ENCODE assay signal across 16 cellular contexts in the genomic region with DNA sequence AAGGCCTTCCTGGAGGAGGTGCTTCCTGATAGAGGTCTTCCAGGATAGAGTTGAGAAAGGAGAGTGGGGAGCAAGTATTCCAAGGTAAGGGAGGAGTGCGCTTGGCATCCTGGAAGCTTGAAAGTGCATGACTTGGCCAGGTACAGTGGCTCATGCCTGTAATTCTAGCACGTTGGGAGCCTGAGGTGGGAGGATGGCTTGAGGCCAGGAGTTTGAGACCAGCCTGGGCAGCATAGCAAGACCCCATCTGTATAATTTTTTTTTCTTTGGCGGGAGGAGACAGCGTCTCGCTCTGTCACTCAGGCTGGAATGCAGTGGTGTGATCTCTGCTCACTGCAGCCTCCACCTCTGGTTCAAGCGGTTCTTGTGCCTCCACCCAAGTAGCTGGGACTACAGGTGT. TPM values are rescaled to one million over a fixed set of nuclear protein-coding genes. Genes with fewer than 3 reads are reported as not detected.
A peak's percentile ranks its signal among the peaks of the same experiment; 100 is the strongest.
DNase-seq lines count a peak whose midpoint lies in the region; ATAC-seq, FAIRE-seq and TF ChIP-seq lines count a peak whose summit lies in the region.
"Had no signal": no experiment of that assay in that cellular context is flagged by ENCODE, and none has a peak within 500 bp of the region (broad histone marks: within the 10 kb centered on the region; RNA-seq: fewer than 3 reads in every experiment).

No MANE protein-coding gene starts in this region.

- DNase-seq in HepG2 (ENCODE audit: low spot score) (no peak), right lobe of liver (no peak), K562 (ENCODE audit: extremely low read depth in 1 of 4, low spot score in 3 of 4) (no peak), mesenteric fat pad (ENCODE audit: low spot score) (peak; percentile 51), foreskin keratinocyte (no peak), CD1c-positive myeloid dendritic cell (ENCODE audit: extremely low spot score) (no peak), left lobe of liver (ENCODE audit: low spot score) (no peak), type B pancreatic cell (ENCODE audit: extremely low spot score, unreplicated experiment) (no peak)
- DNase-seq: 8988T; Calu3; CD8-positive, alpha-beta T cell; DMS79 treated with DMSO at 0.1 percent for 48 hours; GF-D8 had no signal

- H3K9ac ChIP-seq in HepG2 (ENCODE audit: insufficient read depth, low read depth, low read length), result no peak overlapping the region
- no peak overlapping the region for H3K9ac ChIP-seq in K562 (ENCODE audit: insufficient read depth in 1 of 2, low read depth in 2 of 2, low read length in 2 of 2)
- H3K9ac ChIP-seq: BLaER1 had no signal

- no peak for FAIRE-seq in HepG2 (lab: Jason Lieb, UNC)
- no peak for FAIRE-seq in K562 (lab: Jason Lieb, UNC)

- no peaks in the 10 kb centered on the region for H3K79me2 ChIP-seq in HepG2 (ENCODE audit: insufficient read depth, low read length)
- H3K79me2 ChIP-seq in K562 (ENCODE audit: control insufficient read depth, insufficient read depth, low read length), result no peaks in the 10 kb centered on the region

- 85% methylated on average over 5 of the region's 6 CpGs for WGBS in HepG2 (ENCODE audit: low lambda C conversion rate)
- WGBS in right lobe of liver (ENCODE audit: insufficient coverage, low coverage, low lambda C conversion rate, missing lambda C conversion rate), result 100% methylated on average over 1 of the region's 6 CpGs
- 60% methylated on average over 6 of the region's 6 CpGs for WGBS in K562 (ENCODE audit: insufficient coverage, low coverage, missing lambda C conversion rate)

- POLR2A ChIA-PET in HepG2 (lab: Yijun Ruan, JAX), result no interaction called here
- POLR2A ChIA-PET in K562 (lab: Yijun Ruan, JAX), result interaction anchor here (0.5 kb wide), 1 partner anchor 44 kb away, joined by 4 read pairs; no protein-coding TSS in a partner anchor

- H4K20me1 ChIP-seq in HepG2 (ENCODE audit: insufficient read depth, low read length), result no peaks in the 10 kb centered on the region
- H4K20me1 ChIP-seq in K562 (replicated peaks; ENCODE audit: control insufficient read depth, insufficient read depth, low read length), result no peaks in the 10 kb centered on the region
- H4K20me1 ChIP-seq: BLaER1 had no signal

- H3K27me3 Mint-ChIP-seq in type B pancreatic cell, result no peaks in the 10 kb centered on the region

- no peak for TF ChIP-seq CTCF in HepG2 (CRISPR knock-in tag; IDR thresholded peaks at IDR 0.05)
- TF ChIP-seq CTCF in right lobe of liver (IDR thresholded peaks at IDR 0.05), result no peak
- TF ChIP-seq CTCF in K562 (IDR thresholded peaks at IDR 0.05 in 2 of 3, conservative IDR thresholded peaks at IDR 0.05 in 1 of 3; ENCODE audit: insufficient read depth in 2 of 3, low read depth in 1 of 3, low read length in 3 of 3), result no peak
- no peak for TF ChIP-seq CTCF in foreskin keratinocyte (conservative IDR thresholded peaks at IDR 0.05)
- TF ChIP-seq CTCF in type B pancreatic cell (conservative IDR thresholded peaks at IDR 0.05), result no peak

- H3K4me1 Mint-ChIP-seq in type B pancreatic cell (ENCODE audit: unreplicated experiment), result peaks cover 15% of the 10 kb centered on the region
- H3K4me1 Mint-ChIP-seq: CD14-positive monocyte had no signal

- H2AFZ ChIP-seq in HepG2 (ENCODE audit: low read length), result no peak overlapping the region
- H2AFZ ChIP-seq in K562 (ENCODE audit: low read depth, low read length), result no peak overlapping the region

- no peak for ATAC-seq in HepG2
- ATAC-seq in right lobe of liver, result no peak
- no peak for ATAC-seq in K562
- ATAC-seq in foreskin keratinocyte, result no peak
- ATAC-seq in left lobe of liver, result no peak
- ATAC-seq: CD8-positive, alpha-beta T cell had no signal

- H3K36me3 ChIP-seq in HepG2 (replicated peaks in 1 of 2; ENCODE audit: control insufficient read depth in 1 of 2, insufficient read depth in 2 of 2, low read length in 2 of 2) (no peaks in the 10 kb centered on the region), right lobe of liver (no peaks in the 10 kb centered on the region), K562 (ENCODE audit: control insufficient read depth, insufficient read depth, low read length) (no peaks in the 10 kb centered on the region)
- H3K36me3 ChIP-seq: BLaER1, HAP-1 had no signal

- in situ Hi-C loops in HepG2 (cut with HindIII; ENCODE audit: extremely low pct_ligation_motif_present, low pct_unique_long_range_greater_than_20kb), result no loop called here
- in situ Hi-C loops in K562 (cut with MboI), result no loop called here

- no peaks in the 10 kb centered on the region for H3K9me3 ChIP-seq in HepG2 (ENCODE audit: low read length)
- H3K9me3 ChIP-seq in right lobe of liver, result no peaks in the 10 kb centered on the region
- H3K9me3 ChIP-seq in K562 (replicated peaks; ENCODE audit: control insufficient read depth, insufficient read depth, low read depth, low read length), result no peaks in the 10 kb centered on the region
- H3K9me3 ChIP-seq: HAP-1 had no signal

- no peaks in the 10 kb centered on the region for H3K9me1 ChIP-seq in K562 (ENCODE audit: control insufficient read depth, insufficient read depth, low read length)

- TF ChIP-seq RAD21 in HepG2 (CRISPR knock-in tag; IDR thresholded peaks at IDR 0.05) (no peak), K562 (CRISPR knock-in tag; conservative IDR thresholded peaks at IDR 0.05 in 1 of 2, IDR thresholded peaks at IDR 0.05 in 1 of 2) (no peak)

- CTCF ChIA-PET in HepG2 (lab: Yijun Ruan, JAX; ENCODE audit: low intra/inter-chr PET ratio, low total read pairs), result no interaction called here
- CTCF ChIA-PET in K562 (lab: Yijun Ruan, JAX; ENCODE audit: low intra/inter-chr PET ratio), result no interaction called here

- peaks cover 5% of the 10 kb centered on the region for H3K9me3 Mint-ChIP-seq in type B pancreatic cell
- H3K9me3 Mint-ChIP-seq: CD8-positive, alpha-beta T cell had no signal

- H3K4me3 Mint-ChIP-seq in type B pancreatic cell, result no peak overlapping the region
- H3K4me3 Mint-ChIP-seq: CD14-positive monocyte; CD8-positive, alpha-beta T cell had no signal

- H3K27ac ChIP-seq in HepG2 (ENCODE audit: extremely low read length, insufficient read depth, low read length) (no peak overlapping the region), right lobe of liver (no peak overlapping the region), K562 (ENCODE audit: extremely low read depth, low read depth, low read length) (no peak overlapping the region), foreskin keratinocyte (no peak overlapping the region)
- H3K27ac ChIP-seq: BLaER1 had no signal

- no peaks in the 10 kb centered on the region for H3K36me3 Mint-ChIP-seq in type B pancreatic cell
- H3K36me3 Mint-ChIP-seq: CD14-positive monocyte; CD8-positive, alpha-beta T cell had no signal

- intact Hi-C loops in HepG2 (cut with micrococcal nuclease; ENCODE audit: unreplicated experiment) (no loop called here), right lobe of liver (cut with DNase I) (no loop called here), K562 (cut with micrococcal nuclease) (no loop called here)

- peaks cover 32% of the 10 kb centered on the region for H3K4me1 ChIP-seq in HepG2 (ENCODE audit: insufficient read depth, low read length)
- no peaks in the 10 kb centered on the region for H3K4me1 ChIP-seq in right lobe of liver
- H3K4me1 ChIP-seq in K562 (replicated peaks in 1 of 2; ENCODE audit: control insufficient read depth in 2 of 2, insufficient read depth in 2 of 2, low read length in 2 of 2), result no peaks in the 10 kb centered on the region
- no peaks in the 10 kb centered on the region for H3K4me1 ChIP-seq in foreskin keratinocyte
- H3K4me1 ChIP-seq: BLaER1 had no signal

- no peak overlapping the region for H3K27ac Mint-ChIP-seq in type B pancreatic cell
- H3K27ac Mint-ChIP-seq: CD14-positive monocyte; CD8-positive, alpha-beta T cell had no signal

- H3K27me3 ChIP-seq in HepG2 (ENCODE audit: control insufficient read depth in 1 of 2, insufficient read depth in 2 of 2, low read length in 2 of 2) (no peaks in the 10 kb centered on the region), right lobe of liver (no peaks in the 10 kb centered on the region), K562 (ENCODE audit: control insufficient read depth in 2 of 2, insufficient read depth in 2 of 2, low read length in 2 of 2) (no peaks in the 10 kb centered on the region; a peak in 1 of 5 replicates), foreskin keratinocyte (no peaks in the 10 kb centered on the region)
- H3K27me3 ChIP-seq: BLaER1 had no signal

- H3K4me2 ChIP-seq in HepG2 (ENCODE audit: low read depth, low read length) (no peak overlapping the region), K562 (ENCODE audit: insufficient read depth, low read length) (no peak overlapping the region)
- H3K4me2 ChIP-seq: BLaER1 had no signal

- no TSS peak for BruUV-seq in HepG2 (replicated peaks; lab: Mats Ljungman, UMichigan)
- BruUV-seq in K562 (replicated peaks; lab: Mats Ljungman, UMichigan), result no TSS peak

- TF ChIP-seq POLR2A in HepG2 (IDR thresholded peaks at IDR 0.05; ENCODE audit: insufficient read depth in 1 of 2, low read depth in 2 of 2, low read length in 2 of 2), result no peak
- TF ChIP-seq POLR2A in right lobe of liver (IDR thresholded peaks at IDR 0.05), result no peak
- no peak for TF ChIP-seq POLR2A in K562 (conservative IDR thresholded peaks at IDR 0.05)

- no peak overlapping the region for H3K4me3 ChIP-seq in HepG2 (replicated peaks in 1 of 3; ENCODE audit: insufficient read depth in 1 of 3, low read depth in 2 of 3, low read length in 3 of 3)
- H3K4me3 ChIP-seq in right lobe of liver, result no peak overlapping the region
- H3K4me3 ChIP-seq in K562, result no peak overlapping the region
- H3K4me3 ChIP-seq: BLaER1, HAP-1 had no signal

- TF ChIP-seq EP300 in HepG2 (IDR thresholded peaks at IDR 0.05; ENCODE audit: low read depth in 2 of 2, low read length in 2 of 2), result no peak
- no peak for TF ChIP-seq EP300 in HepG2 (CRISPR knock-in tag; IDR thresholded peaks at IDR 0.05; ENCODE audit: borderline replicate concordance)
- TF ChIP-seq EP300 in K562 (IDR thresholded peaks at IDR 0.05; ENCODE audit: low read length), result no peak

RNA-seq across cellular contexts. Expression of a gene that starts 19.2 kb away (rescaled TPM):
- total RNA-seq in HepG2 (2016; rRNA removed; fragmentation: Illumina TruSeq; extraction: Trizol) (218 and 361 TPM in 2 replicates), right lobe of liver (100 to 1,000 TPM in 4 of 6 experiments, 10 to 100 TPM in 2; 86.9 to 126 (median 115) TPM), K562 (2014; rRNA removed) (202 and 281 TPM in 2 replicates), K562 (2014; rRNA removed; fragmentation: Illumina TruSeq; extraction: Trizol) (127 and 157 TPM in 2 replicates), K562 (2015; rRNA removed; fragmentation: Illumina TruSeq; extraction: Trizol) (193 and 197 TPM in 2 replicates), K562 (2021) (187 and 240 TPM in 2 replicates), mesenteric fat pad (330 TPM), foreskin keratinocyte (186 and 197 TPM in 2 replicates), left lobe of liver (96.5 TPM), type B pancreatic cell (ENCODE audit: low replicate concordance) (372 and 373 TPM in 2 replicates)
- 66.4 and 72.5 TPM in 2 replicates for total RNA-seq in HepG2 (2016; cell fraction: cytosol; rRNA removed; fragmentation: Illumina TruSeq; extraction: Trizol; ENCODE audit: low read depth)
- 223 and 347 TPM in 2 replicates for total RNA-seq in HepG2 (2016; cell fraction: insoluble cytoplasmic fraction; rRNA removed; fragmentation: Illumina TruSeq; extraction: Trizol)
- 116 and 131 TPM in 2 replicates for total RNA-seq in HepG2 (2016; cell fraction: membrane; rRNA removed; fragmentation: Illumina TruSeq; extraction: Trizol)
- total RNA-seq in HepG2 (2016; cell fraction: nucleus; rRNA removed; fragmentation: Illumina TruSeq; extraction: Trizol), result 154 and 168 TPM in 2 replicates
- polyA plus RNA-seq in HepG2 (2011; rRNA removed) (182 and 219 TPM in 2 replicates), K562 (2011; rRNA removed) (268 and 400 TPM in 2 replicates), K562 (2014; fragmentation: Illumina TruSeq; extraction: Trizol) (497 and 578 TPM in 2 replicates), K562 (2014; fragmentation: Nextera tagmentation; extraction: Ambion mirVana) (100 to 1,000 TPM; 244 to 365 TPM), K562 (2014; rRNA removed) (454 and 615 TPM in 2 replicates), foreskin keratinocyte (206 and 222 TPM in 2 replicates)
- polyA plus RNA-seq in HepG2 (2011; cell fraction: cytosol; rRNA removed), result 86.8 and 139 TPM in 2 replicates
- 33.5 and 47.3 TPM in 2 replicates for polyA plus RNA-seq in HepG2 (2011; cell fraction: nucleus; rRNA removed)
- polyA plus RNA-seq in HepG2 (2012), result 278 and 287 TPM in 2 replicates
- polyA plus RNA-seq in HepG2 (2016; cell fraction: cytosol; fragmentation: Illumina TruSeq; extraction: Trizol; ENCODE audit: low read depth), result 106 and 118 TPM in 2 replicates
- 520 and 546 TPM in 2 replicates for polyA plus RNA-seq in HepG2 (2016; cell fraction: insoluble cytoplasmic fraction; fragmentation: Illumina TruSeq; extraction: Trizol; ENCODE audit: low read depth)
- 179 and 180 TPM in 2 replicates for polyA plus RNA-seq in HepG2 (2016; cell fraction: membrane; fragmentation: Illumina TruSeq; extraction: Trizol; ENCODE audit: low read depth)
- polyA plus RNA-seq in HepG2 (2016; cell fraction: nucleus; fragmentation: Illumina TruSeq; extraction: Trizol; ENCODE audit: insufficient read depth, low read depth), result 220 and 225 TPM in 2 replicates
- polyA minus RNA-seq in HepG2 (2011; rRNA and poly(A)+ RNA removed; ENCODE audit: low replicate concordance), result 31.6 and 63.1 TPM in 2 replicates
- 79.8 and 80.8 TPM in 2 replicates for polyA minus RNA-seq in HepG2 (2011; cell fraction: cytosol; rRNA and poly(A)+ RNA removed)
- polyA minus RNA-seq in HepG2 (2011; cell fraction: nucleus; rRNA and poly(A)+ RNA removed), result 155 and 159 TPM in 2 replicates
- 78.8 and 247 TPM in 2 replicates for total RNA-seq in K562 (2011; cell fraction: chromatin; rRNA removed; ENCODE audit: low replicate concordance)
- total RNA-seq in K562 (2011; cell fraction: nucleolus; rRNA removed), result 43.7 and 63.3 TPM in 2 replicates
- 127 and 191 TPM in 2 replicates for total RNA-seq in K562 (2011; cell fraction: nucleoplasm; rRNA removed)
- 61.7 and 122 TPM in 2 replicates for polyA plus RNA-seq in K562 (2011; cell fraction: cytosol; rRNA removed)
- 49.9 and 79.3 TPM in 2 replicates for polyA plus RNA-seq in K562 (2011; cell fraction: nucleus; rRNA removed)
- 208 and 400 TPM in 2 replicates for polyA plus RNA-seq in K562 (2012)
- 149 and 157 TPM in 2 replicates for polyA minus RNA-seq in K562 (2011; rRNA and poly(A)+ RNA removed)
- polyA minus RNA-seq in K562 (2011; cell fraction: cytosol; rRNA and poly(A)+ RNA removed), result 46.6 and 48.9 TPM in 2 replicates
- polyA minus RNA-seq in K562 (2011; cell fraction: nucleus; rRNA and poly(A)+ RNA removed), result 35.3 and 77.4 TPM in 2 replicates

RNA-seq across cellular contexts. Expression of a gene that starts 42.2 kb away (rescaled TPM):
- 0.09 TPM in 1 of 2 replicates, not detected in the other for total RNA-seq in HepG2 (2016; rRNA removed; fragmentation: Illumina TruSeq; extraction: Trizol)
- total RNA-seq in HepG2 (2016; cell fraction: cytosol; rRNA removed; fragmentation: Illumina TruSeq; extraction: Trizol; ENCODE audit: low read depth), result not detected in 2 replicates
- 0.15 TPM in 1 of 2 replicates, not detected in the other for total RNA-seq in HepG2 (2016; cell fraction: insoluble cytoplasmic fraction; rRNA removed; fragmentation: Illumina TruSeq; extraction: Trizol)
- total RNA-seq in HepG2 (2016; cell fraction: membrane; rRNA removed; fragmentation: Illumina TruSeq; extraction: Trizol), result 0.07 and 0.12 TPM in 2 replicates
- total RNA-seq in HepG2 (2016; cell fraction: nucleus; rRNA removed; fragmentation: Illumina TruSeq; extraction: Trizol), result 0.19 and 0.28 TPM in 2 replicates
- polyA plus RNA-seq in HepG2 (2011; rRNA removed), result 0.12 and 0.16 TPM in 2 replicates
- polyA plus RNA-seq in HepG2 (2011; cell fraction: cytosol; rRNA removed), result 0.15 and 0.19 TPM in 2 replicates
- 1.6 and 1.8 TPM in 2 replicates for polyA plus RNA-seq in HepG2 (2011; cell fraction: nucleus; rRNA removed)
- 0.17 TPM in 1 of 2 replicates, not detected in the other for polyA plus RNA-seq in HepG2 (2012)
- polyA plus RNA-seq in HepG2 (2016; cell fraction: cytosol; fragmentation: Illumina TruSeq; extraction: Trizol; ENCODE audit: low read depth), result 0.09 TPM in 1 of 2 replicates, not detected in the other
- 0.05 and 0.12 TPM in 2 replicates for polyA plus RNA-seq in HepG2 (2016; cell fraction: insoluble cytoplasmic fraction; fragmentation: Illumina TruSeq; extraction: Trizol; ENCODE audit: low read depth)
- polyA plus RNA-seq in HepG2 (2016; cell fraction: membrane; fragmentation: Illumina TruSeq; extraction: Trizol; ENCODE audit: low read depth), result not detected in 2 replicates
- polyA plus RNA-seq in HepG2 (2016; cell fraction: nucleus; fragmentation: Illumina TruSeq; extraction: Trizol; ENCODE audit: insufficient read depth, low read depth), result 0.16 and 0.21 TPM in 2 replicates
- 0.32 and 0.68 TPM in 2 replicates for polyA minus RNA-seq in HepG2 (2011; rRNA and poly(A)+ RNA removed; ENCODE audit: low replicate concordance)
- 0.18 and 0.20 TPM in 2 replicates for polyA minus RNA-seq in HepG2 (2011; cell fraction: cytosol; rRNA and poly(A)+ RNA removed)
- 0.13 and 0.75 TPM in 2 replicates for polyA minus RNA-seq in HepG2 (2011; cell fraction: nucleus; rRNA and poly(A)+ RNA removed)
- total RNA-seq in right lobe of liver, result 1 to 10 TPM in 3 of 6 experiments, under 1 TPM in 3; 0.49 to 1.4 (median 1.1) TPM
- 0.76 TPM in 1 of 2 replicates, not detected in the other for total RNA-seq in K562 (2011; cell fraction: chromatin; rRNA removed; ENCODE audit: low replicate concordance)
- 0.13 and 0.50 TPM in 2 replicates for total RNA-seq in K562 (2011; cell fraction: nucleolus; rRNA removed)
- total RNA-seq in K562 (2011; cell fraction: nucleoplasm; rRNA removed), result 0.31 TPM in 1 of 2 replicates, not detected in the other
- total RNA-seq in K562 (2014; rRNA removed), result not detected in 2 replicates
- not detected in 2 replicates for total RNA-seq in K562 (2014; rRNA removed; fragmentation: Illumina TruSeq; extraction: Trizol)
- not detected in 2 replicates for total RNA-seq in K562 (2015; rRNA removed; fragmentation: Illumina TruSeq; extraction: Trizol)
- 0.07 and 0.13 TPM in 2 replicates for total RNA-seq in K562 (2021)
- 0.12 TPM in 1 of 2 replicates, not detected in the other for polyA plus RNA-seq in K562 (2011; rRNA removed)
- 0.06 and 0.09 TPM in 2 replicates for polyA plus RNA-seq in K562 (2011; cell fraction: cytosol; rRNA removed)
- polyA plus RNA-seq in K562 (2011; cell fraction: nucleus; rRNA removed), result 0.11 and 0.13 TPM in 2 replicates
- polyA plus RNA-seq in K562 (2012), result 0.03 and 0.21 TPM in 2 replicates
- not detected in 2 replicates for polyA plus RNA-seq in K562 (2014; fragmentation: Illumina TruSeq; extraction: Trizol)
- not detected for polyA plus RNA-seq in K562 (2014; fragmentation: Nextera tagmentation; extraction: Ambion mirVana)
- polyA plus RNA-seq in K562 (2014; rRNA removed), result 0.05 TPM in 1 of 2 replicates, not detected in the other
- 0.12 and 0.18 TPM in 2 replicates for polyA minus RNA-seq in K562 (2011; rRNA and poly(A)+ RNA removed)
- polyA minus RNA-seq in K562 (2011; cell fraction: cytosol; rRNA and poly(A)+ RNA removed), result not detected in 2 replicates
- polyA minus RNA-seq in K562 (2011; cell fraction: nucleus; rRNA and poly(A)+ RNA removed), result 0.13 and 0.22 TPM in 2 replicates
- total RNA-seq in mesenteric fat pad, result 13.2 TPM
- 0.49 and 1.0 TPM in 2 replicates for total RNA-seq in foreskin keratinocyte
- polyA plus RNA-seq in foreskin keratinocyte, result 0.42 and 0.92 TPM in 2 replicates
- total RNA-seq in left lobe of liver, result 0.86 TPM
- 8.4 and 51.9 TPM in 2 replicates for total RNA-seq in type B pancreatic cell (ENCODE audit: low replicate concordance)
- total RNA-seq: CD8-positive, alpha-beta T cell had no signal
- polyA plus RNA-seq: CD14-positive monocyte had no signal
